In genomic region chr19:13881231-13881691, GRCh38 we compare ENCODE assay signal across 1 cellular context.
TF ChIP-seq lines count a peak whose summit lies in the region.

No MANE protein-coding gene starts in this region.

TF ChIP-seq in HepG2, 621 proteins besides CTCF, POLR2A, EP300 and RAD21 (continued from another document):
- TF ChIP-seq ZBTB43 (CRISPR knock-in tag; conservative IDR thresholded peaks at IDR 0.05) (no peak), BRCA1 (CRISPR knock-in tag; IDR thresholded peaks at IDR 0.05) (no peak), ARID4A (CRISPR knock-in tag; IDR thresholded peaks at IDR 0.05; ENCODE audit: borderline replicate concordance) (no peak), NCOA5 (CRISPR knock-in tag; IDR thresholded peaks at IDR 0.05) (no peak), ZNF205 (CRISPR knock-in tag; IDR thresholded peaks at IDR 0.05) (no peak), ZNF597 (CRISPR knock-in tag; IDR thresholded peaks at IDR 0.05) (no peak), HDAC1 (CRISPR knock-in tag; IDR thresholded peaks at IDR 0.05) (peak; percentile 31; the same call in 1 of the 2 replicates), ZNF484 (CRISPR knock-in tag; IDR thresholded peaks at IDR 0.05; ENCODE audit: borderline replicate concordance, low read depth) (no peak), ZFX (CRISPR knock-in tag; IDR thresholded peaks at IDR 0.05; ENCODE audit: low read depth) (peak; percentile 52; the same call in 1 of the 2 replicates), TEAD3 (CRISPR knock-in tag; optimal IDR thresholded peaks at IDR 0.05; ENCODE audit: borderline replicate concordance) (peak; percentile 53), JUNB (CRISPR knock-in tag; IDR thresholded peaks at IDR 0.05; ENCODE audit: borderline replicate concordance) (no peak), UBTF (CRISPR knock-in tag; IDR thresholded peaks at IDR 0.05) (peak; percentile 43), ZNF180 (CRISPR knock-in tag; IDR thresholded peaks at IDR 0.05; ENCODE audit: borderline replicate concordance, low read depth) (no peak), MED1 (CRISPR knock-in tag; IDR thresholded peaks at IDR 0.05) (no peak), ZNF350 (CRISPR knock-in tag; IDR thresholded peaks at IDR 0.05; ENCODE audit: borderline replicate concordance, low read depth) (no peak), ZNF530 (CRISPR knock-in tag; IDR thresholded peaks at IDR 0.05; ENCODE audit: low read depth) (no peak), ZBTB4 (CRISPR knock-in tag; IDR thresholded peaks at IDR 0.05; ENCODE audit: borderline replicate concordance) (no peak), ZNF101 (CRISPR knock-in tag; IDR thresholded peaks at IDR 0.05; ENCODE audit: borderline replicate concordance, low read depth) (no peak), HIVEP1 (CRISPR knock-in tag; IDR thresholded peaks at IDR 0.05) (no peak), FOXA1 (IDR thresholded peaks at IDR 0.05) (no peak), FOXA1 (CRISPR knock-in tag; IDR thresholded peaks at IDR 0.05) (no peak), HDAC6 (IDR thresholded peaks at IDR 0.05; ENCODE audit: low read depth, low read length) (no peak), GABPB1 (CRISPR knock-in tag; IDR thresholded peaks at IDR 0.05) (0 out of 2 replicates have a peak, but pooled peaks have one; percentile 9), MYNN (CRISPR knock-in tag; IDR thresholded peaks at IDR 0.05; ENCODE audit: low read depth) (no peak), TBL1XR1 (IDR thresholded peaks at IDR 0.05; ENCODE audit: borderline replicate concordance, low read length, partially characterized antibody) (no peak), ZFP90 (CRISPR knock-in tag; IDR thresholded peaks at IDR 0.05; ENCODE audit: borderline replicate concordance) (no peak)
